In the genomic region with DNA sequence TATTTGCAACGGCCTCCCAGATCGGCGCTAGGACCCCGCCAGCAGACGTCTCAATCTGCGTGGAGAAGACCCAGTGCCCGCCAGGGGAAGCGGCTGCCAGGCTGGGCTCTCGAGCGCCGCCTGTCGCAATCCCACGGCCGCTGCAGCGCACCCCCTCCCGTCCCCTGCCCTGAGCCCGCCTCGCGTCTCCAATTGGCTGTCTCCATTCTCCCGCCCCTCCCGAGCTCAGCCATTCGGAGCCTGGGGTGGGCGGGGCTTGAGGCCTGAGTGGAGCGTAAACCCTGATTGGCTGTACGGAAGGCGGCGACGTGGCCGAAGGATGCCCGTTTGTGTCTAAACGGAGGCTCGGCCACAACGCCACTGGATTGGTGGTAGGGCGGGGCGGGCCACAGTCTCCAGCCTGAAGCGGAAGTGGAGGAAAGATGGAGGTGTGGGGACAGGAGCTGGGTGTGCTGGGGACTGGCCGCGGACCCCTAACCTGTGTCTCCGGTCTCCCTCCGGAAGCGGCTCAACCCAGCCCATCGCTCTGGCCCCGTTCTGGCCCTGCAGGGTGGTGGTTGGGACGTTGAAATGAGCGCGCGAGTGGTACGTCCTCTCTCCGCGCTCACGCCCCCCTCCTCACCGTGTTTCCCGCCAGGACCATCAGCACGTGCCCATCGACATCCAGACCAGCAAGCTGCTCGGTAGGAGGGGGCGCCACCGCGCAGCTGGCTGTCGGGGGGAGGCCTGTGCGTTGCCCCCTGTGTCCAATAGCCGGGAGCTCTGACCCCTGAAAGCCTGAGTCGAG, we compare ENCODE assay signal across 8 cellular contexts. TPM values are rescaled to one million over a fixed set of nuclear protein-coding genes. Genes with fewer than 3 reads are reported as not detected.
DNase-seq lines count a peak whose midpoint lies in the region; ATAC-seq lines count a peak whose summit lies in the region.

A gene with protein sequence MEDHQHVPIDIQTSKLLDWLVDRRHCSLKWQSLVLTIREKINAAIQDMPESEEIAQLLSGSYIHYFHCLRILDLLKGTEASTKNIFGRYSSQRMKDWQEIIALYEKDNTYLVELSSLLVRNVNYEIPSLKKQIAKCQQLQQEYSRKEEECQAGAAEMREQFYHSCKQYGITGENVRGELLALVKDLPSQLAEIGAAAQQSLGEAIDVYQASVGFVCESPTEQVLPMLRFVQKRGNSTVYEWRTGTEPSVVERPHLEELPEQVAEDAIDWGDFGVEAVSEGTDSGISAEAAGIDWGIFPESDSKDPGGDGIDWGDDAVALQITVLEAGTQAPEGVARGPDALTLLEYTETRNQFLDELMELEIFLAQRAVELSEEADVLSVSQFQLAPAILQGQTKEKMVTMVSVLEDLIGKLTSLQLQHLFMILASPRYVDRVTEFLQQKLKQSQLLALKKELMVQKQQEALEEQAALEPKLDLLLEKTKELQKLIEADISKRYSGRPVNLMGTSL (plus strand): TSS at position 389 of the 787 bp plus-strand sequence. CDS start 34 bp downstream, at position 423.

- CTCF ChIA-PET in activated CD4-positive, alpha-beta T cell treated with anti-CD3 and anti-CD28 coated beads, Interleukin-2, amount 10 ng/mL, durations not matched to agents 7 days and 5 days (lab: Charles Lee), result interaction anchor here (0.5 to 10.0 kb wide), 44 partner anchors 8 to 742 kb away, joined by 3 to 142 read pairs (median 5); a partner anchor contains a TSS

- H3K4me1 ChIP-seq in BLaER1, result peaks cover 43% of the 10 kb centered on the region

- peak within 1 kb of the TSS; percentile 82 for H3K9ac ChIP-seq in BLaER1

- peak; percentile 94 for DNase-seq in GM19240 (ENCODE audit: insufficient read length, low spot score)
- DNase-seq in NCI-H526 treated with DMSO at 0.1 percent for 48 hours (lab: John Stamatoyannopoulos, UW), result peak; percentile 99
- DNase-seq in activated CD4-positive, alpha-beta T cell treated with anti-CD3 and anti-CD28 coated beads, Interleukin-2, amount 10 ng/mL, durations not matched to agents 7 days and 5 days, result peak; percentile 100
- peak; percentile 83 for DNase-seq in cortex of kidney (lab: John Stamatoyannopoulos, UW)
- DNase-seq in left kidney (ENCODE audit: low read depth, low spot score), result peak; percentile 100
- DNase-seq in stimulated activated CD4-positive, alpha-beta T cell treated with anti-CD3 and anti-CD28 coated beads, Interleukin-2, amount 100 ng/mL, for 4 hours (ENCODE audit: low read depth), result peak; percentile 98

- ATAC-seq in HG03469 (IDR thresholded peaks at IDR 0.05; ENCODE audit: unreplicated experiment), result peak; percentile 86

- peak within 1 kb of the TSS; percentile 93 for H3K4me3 ChIP-seq in BLaER1

- no peaks in the 10 kb centered on the region for H3K9me3 Mint-ChIP-seq in activated CD4-positive, alpha-beta T cell treated with anti-CD3 and anti-CD28 coated beads, Interleukin-2, amount 10 ng/mL, durations not matched to agents 7 days and 5 days

- peak within 1 kb of the TSS; percentile 94 for H3K4me3 Mint-ChIP-seq in activated CD4-positive, alpha-beta T cell treated with anti-CD3 and anti-CD28 coated beads, Interleukin-2, amount 10 ng/mL, durations not matched to agents 7 days and 5 days

- H3K4me2 ChIP-seq in BLaER1, result peak within 1 kb of the TSS; percentile 85

- no peaks in the 10 kb centered on the region for H4K20me1 ChIP-seq in BLaER1

- POLR2A ChIA-PET in activated CD4-positive, alpha-beta T cell treated with anti-CD3 and anti-CD28 coated beads, Interleukin-2, amount 10 ng/mL, durations not matched to agents 7 days and 5 days (lab: Charles Lee), result interaction anchor here (0.8 to 1.9 kb wide), 3 partner anchors 22 to 75 kb away, joined by 3 to 6 read pairs (median 3); a partner anchor contains a TSS

- H3K9me3 ChIP-seq in BLaER1, result no peaks in the 10 kb centered on the region

- peaks cover 2% of the 10 kb centered on the region for H3K27me3 Mint-ChIP-seq in activated CD4-positive, alpha-beta T cell treated with anti-CD3 and anti-CD28 coated beads, Interleukin-2, amount 10 ng/mL, durations not matched to agents 7 days and 5 days

- peak within 1 kb of the TSS; percentile 83 for H3K27ac ChIP-seq in BLaER1

- H3K27me3 ChIP-seq in BLaER1, result no peaks in the 10 kb centered on the region

- H3K36me3 Mint-ChIP-seq in activated CD4-positive, alpha-beta T cell treated with anti-CD3 and anti-CD28 coated beads, Interleukin-2, amount 10 ng/mL, durations not matched to agents 7 days and 5 days (ENCODE audit: low read depth), result peaks cover 23% of the 10 kb centered on the region

- H3K4me1 Mint-ChIP-seq in activated CD4-positive, alpha-beta T cell treated with anti-CD3 and anti-CD28 coated beads, Interleukin-2, amount 10 ng/mL, durations not matched to agents 7 days and 5 days, result peaks cover 30% of the 10 kb centered on the region

- H3K36me3 ChIP-seq in BLaER1, result peaks cover 26% of the 10 kb centered on the region

- peak within 1 kb of the TSS; percentile 89 for H3K27ac Mint-ChIP-seq in activated CD4-positive, alpha-beta T cell treated with anti-CD3 and anti-CD28 coated beads, Interleukin-2, amount 10 ng/mL, durations not matched to agents 7 days and 5 days

RNA-seq across cellular contexts. Expression of the gene that starts here (rescaled TPM):
- total RNA-seq in activated CD4-positive, alpha-beta T cell treated with anti-CD3 and anti-CD28 coated beads, Interleukin-2, amount 10 ng/mL, durations not matched to agents 7 days and 5 days, result 100 to 1,000 TPM; 212 to 213 TPM

Comparison
In these comparisons a context has a peak if more than half of its experiments do, and no peak if none do; other contexts are left out.
1. Peak in every context shown above with its lines: DNase-seq, ATAC-seq, H3K4me3 ChIP-seq and H3K27ac ChIP-seq.